Comparison of ENCODE assay signal across 13 cellular contexts in genomic region chr16:49464093-49464492, GRCh38.
DNase-seq lines count a peak whose midpoint lies in the region; ATAC-seq and TF ChIP-seq lines count a peak whose summit lies in the region.
"Had no signal": no experiment of that assay in that cellular context is flagged by ENCODE, and none has a peak within 500 bp of the region (broad histone marks: within the 10 kb centered on the region; RNA-seq: fewer than 3 reads in every experiment).

No MANE protein-coding gene starts in this region.

- no peak for TF ChIP-seq EP300 in upper lobe of left lung (IDR thresholded peaks at IDR 0.05)

- no peaks in the 10 kb centered on the region for H3K9me3 Mint-ChIP-seq in T-helper 1 cell treated with Interleukin-12 subunit alpha and Interleukin-12 subunit beta and Interleukin-4 antibody, amounts not matched to agents 30 μg/mL and 1 μg/mL, for 36 hours
- no peaks in the 10 kb centered on the region for H3K9me3 Mint-ChIP-seq in CD4-positive, alpha-beta memory T cell
- H3K9me3 Mint-ChIP-seq in activated CD8-positive, alpha-beta T cell treated with anti-CD3 and anti-CD28 coated beads for 36 hours, result no peaks in the 10 kb centered on the region
- no peaks in the 10 kb centered on the region for H3K9me3 Mint-ChIP-seq in naive thymus-derived CD4-positive, alpha-beta T cell

- no peak for TF ChIP-seq POLR2A in upper lobe of left lung (IDR thresholded peaks at IDR 0.05)

- no peak for ATAC-seq in activated CD8-positive, alpha-beta T cell treated with anti-CD3 and anti-CD28 coated beads for 36 hours
- ATAC-seq in naive thymus-derived CD4-positive, alpha-beta T cell, result no peak
- ATAC-seq in upper lobe of left lung (ENCODE audit: low FRiP score in 2 of 2), result no peak

- H3K4me1 ChIP-seq in CD4-positive, alpha-beta memory T cell (ENCODE audit: insufficient read depth, low read length), result peaks cover 29% of the 10 kb centered on the region
- peaks cover 27 to 49% of the 10 kb centered on the region in 2 donors for H3K4me1 ChIP-seq in naive thymus-derived CD4-positive, alpha-beta T cell (ENCODE audit: control insufficient read depth in 2 of 2, insufficient read depth in 2 of 2, low read length in 2 of 2)
- H3K4me1 ChIP-seq in upper lobe of left lung, result peaks cover 0 to 7% (median 3%) of the 10 kb centered on the region in 4 donors

- intact Hi-C loops in CD4-positive, alpha-beta memory T cell (cut with micrococcal nuclease), result no loop called here
- intact Hi-C loops in activated CD8-positive, alpha-beta T cell treated with anti-CD3 and anti-CD28 coated beads for 36 hours (cut with micrococcal nuclease), result no loop called here
- intact Hi-C loops in naive thymus-derived CD4-positive, alpha-beta T cell (cut with micrococcal nuclease), result loop anchor here in 1 of 2 donors (5.0 kb wide), 1 partner anchor 1083 kb away; the partner anchor contains the start of gene NKD1

- peaks cover 32% of the 10 kb centered on the region for H3K4me1 Mint-ChIP-seq in T-helper 1 cell treated with Interleukin-12 subunit alpha and Interleukin-12 subunit beta and Interleukin-4 antibody, amounts not matched to agents 30 μg/mL and 1 μg/mL, for 36 hours (ENCODE audit: low read depth)
- H3K4me1 Mint-ChIP-seq in CD4-positive, alpha-beta memory T cell, result peaks cover 24 to 54% (median 32%) of the 10 kb centered on the region in 4 donors
- H3K4me1 Mint-ChIP-seq in activated CD8-positive, alpha-beta T cell treated with anti-CD3 and anti-CD28 coated beads for 36 hours (ENCODE audit: low read depth), result peaks cover 36% of the 10 kb centered on the region
- peaks cover 12 to 74% (median 64%) of the 10 kb centered on the region in 7 donors for H3K4me1 Mint-ChIP-seq in naive thymus-derived CD4-positive, alpha-beta T cell

- CTCF ChIA-PET in CD4-positive, alpha-beta memory T cell (lab: Charles Lee; ENCODE audit: partially characterized antibody), result no interaction called here
- CTCF ChIA-PET in activated CD8-positive, alpha-beta T cell treated with anti-CD3 and anti-CD28 coated beads for 36 hours (lab: Charles Lee), result interaction anchor here (2.2 kb wide), 1 partner anchor 22 kb away, joined by 7 read pairs; no protein-coding TSS in a partner anchor
- CTCF ChIA-PET in naive thymus-derived CD4-positive, alpha-beta T cell (lab: Charles Lee), result interaction anchor here (0.7 kb wide), 1 partner anchor 28 kb away, joined by 4 read pairs; no protein-coding TSS in a partner anchor

- peaks cover 4% of the 10 kb centered on the region for H3K36me3 Mint-ChIP-seq in T-helper 1 cell treated with Interleukin-12 subunit alpha and Interleukin-12 subunit beta and Interleukin-4 antibody, amounts not matched to agents 30 μg/mL and 1 μg/mL, for 36 hours (ENCODE audit: low read depth)
- no peaks in the 10 kb centered on the region for H3K36me3 Mint-ChIP-seq in CD4-positive, alpha-beta memory T cell
- H3K36me3 Mint-ChIP-seq in activated CD8-positive, alpha-beta T cell treated with anti-CD3 and anti-CD28 coated beads for 36 hours (ENCODE audit: low read depth), result no peaks in the 10 kb centered on the region
- H3K36me3 Mint-ChIP-seq in naive thymus-derived CD4-positive, alpha-beta T cell, result peaks cover 0 to 5% (median 0%) of the 10 kb centered on the region in 5 donors

- H3K27me3 ChIP-seq in CD4-positive, alpha-beta memory T cell (ENCODE audit: insufficient read depth, low read length), result no peaks in the 10 kb centered on the region
- H3K27me3 ChIP-seq in naive thymus-derived CD4-positive, alpha-beta T cell (ENCODE audit: control insufficient read depth in 2 of 2, insufficient read depth in 2 of 2, low read length in 2 of 2), result no peaks in the 10 kb centered on the region
- no peaks in the 10 kb centered on the region for H3K27me3 ChIP-seq in upper lobe of left lung
- H3K27me3 ChIP-seq: MG63 had no signal

- POLR2A ChIA-PET in CD4-positive, alpha-beta memory T cell (lab: Charles Lee; ENCODE audit: partially characterized antibody), result interaction anchor here (0.7 kb wide), 1 partner anchor 8 kb away, joined by 5 read pairs; no protein-coding TSS in a partner anchor
- POLR2A ChIA-PET in activated CD8-positive, alpha-beta T cell treated with anti-CD3 and anti-CD28 coated beads for 36 hours (lab: Charles Lee), result no interaction called here
- POLR2A ChIA-PET in naive thymus-derived CD4-positive, alpha-beta T cell (lab: Charles Lee), result no interaction called here

- DNase-seq in T-helper 1 cell (no peak), kidney glomerular epithelial cell (lab: John Stamatoyannopoulos, UW) (no peak), germinal center (ENCODE audit: low spot score) (no peak), upper lobe of left lung (no peak)
- DNase-seq in CD4-positive, alpha-beta memory T cell, result no peak
- DNase-seq in activated CD8-positive, alpha-beta T cell treated with anti-CD3 and anti-CD28 coated beads for 36 hours, result no peak
- DNase-seq in naive thymus-derived CD4-positive, alpha-beta T cell, result no peak
- DNase-seq: aorta, MG63, NCI-H2107, NCI-H82 had no signal

- no peak overlapping the region for H3K27ac ChIP-seq in CD4-positive, alpha-beta memory T cell (ENCODE audit: low read depth, low read length)
- H3K27ac ChIP-seq in naive thymus-derived CD4-positive, alpha-beta T cell (ENCODE audit: low read depth, low read length), result peak overlapping the region; percentile 70
- no peak overlapping the region for H3K27ac ChIP-seq in upper lobe of left lung

- peak overlapping the region; percentile 61 for H3K4me3 Mint-ChIP-seq in T-helper 1 cell treated with Interleukin-12 subunit alpha and Interleukin-12 subunit beta and Interleukin-4 antibody, amounts not matched to agents 30 μg/mL and 1 μg/mL, for 36 hours
- peak overlapping the region; percentile 39 to 80 (median 72) for H3K4me3 Mint-ChIP-seq in CD4-positive, alpha-beta memory T cell
- no peak overlapping the region for H3K4me3 Mint-ChIP-seq in activated CD8-positive, alpha-beta T cell treated with anti-CD3 and anti-CD28 coated beads for 36 hours
- H3K4me3 Mint-ChIP-seq in naive thymus-derived CD4-positive, alpha-beta T cell, result peak overlapping the region; percentile 64 to 90 (median 79)

- no peaks in the 10 kb centered on the region for H3K9me3 ChIP-seq in CD4-positive, alpha-beta memory T cell (ENCODE audit: control insufficient read depth in 1 of 2, low read length in 2 of 2)
- H3K9me3 ChIP-seq in naive thymus-derived CD4-positive, alpha-beta T cell (ENCODE audit: control insufficient read depth in 2 of 3, low read length in 3 of 3), result no peaks in the 10 kb centered on the region
- no peaks in the 10 kb centered on the region for H3K9me3 ChIP-seq in upper lobe of left lung
- H3K9me3 ChIP-seq: MG63 had no signal

- peaks cover 19% of the 10 kb centered on the region for H3K27me3 Mint-ChIP-seq in T-helper 1 cell treated with Interleukin-12 subunit alpha and Interleukin-12 subunit beta and Interleukin-4 antibody, amounts not matched to agents 30 μg/mL and 1 μg/mL, for 36 hours (ENCODE audit: low read depth)
- no peaks in the 10 kb centered on the region for H3K27me3 Mint-ChIP-seq in CD4-positive, alpha-beta memory T cell
- no peaks in the 10 kb centered on the region for H3K27me3 Mint-ChIP-seq in activated CD8-positive, alpha-beta T cell treated with anti-CD3 and anti-CD28 coated beads for 36 hours
- H3K27me3 Mint-ChIP-seq in naive thymus-derived CD4-positive, alpha-beta T cell, result peaks cover 0 to 17% (median 0%) of the 10 kb centered on the region in 5 donors

- no peaks in the 10 kb centered on the region for H3K36me3 ChIP-seq in CD4-positive, alpha-beta memory T cell (ENCODE audit: insufficient read depth, low read length)
- H3K36me3 ChIP-seq in naive thymus-derived CD4-positive, alpha-beta T cell (ENCODE audit: control insufficient read depth in 2 of 3, insufficient read depth in 3 of 3, low read length in 3 of 3), result no peaks in the 10 kb centered on the region
- H3K36me3 ChIP-seq in upper lobe of left lung, result no peaks in the 10 kb centered on the region
- H3K36me3 ChIP-seq: MG63 had no signal

- no peak for TF ChIP-seq CTCF in activated CD8-positive, alpha-beta T cell treated with anti-CD3 and anti-CD28 coated beads for 36 hours (IDR thresholded peaks at IDR 0.05)
- TF ChIP-seq CTCF in upper lobe of left lung (IDR thresholded peaks at IDR 0.05), result no peak

- H3K4me3 ChIP-seq in CD4-positive, alpha-beta memory T cell (ENCODE audit: low read length in 2 of 2), result no peak overlapping the region
- H3K4me3 ChIP-seq in naive thymus-derived CD4-positive, alpha-beta T cell (ENCODE audit: low read length), result no peak overlapping the region
- no peak overlapping the region for H3K4me3 ChIP-seq in upper lobe of left lung
- H3K4me3 ChIP-seq: MG63, skin epidermis had no signal

- H3K27ac Mint-ChIP-seq in T-helper 1 cell treated with Interleukin-12 subunit alpha and Interleukin-12 subunit beta and Interleukin-4 antibody, amounts not matched to agents 30 μg/mL and 1 μg/mL, for 36 hours, result peak overlapping the region; percentile 80
- peak overlapping the region; percentile 74 to 98 (median 93) for H3K27ac Mint-ChIP-seq in CD4-positive, alpha-beta memory T cell
- peak overlapping the region; percentile 76 for H3K27ac Mint-ChIP-seq in activated CD8-positive, alpha-beta T cell treated with anti-CD3 and anti-CD28 coated beads for 36 hours
- peak overlapping the region; percentile 77 to 99 (median 95) for H3K27ac Mint-ChIP-seq in naive thymus-derived CD4-positive, alpha-beta T cell

- WGBS in upper lobe of left lung, 2 donors, result 86 to 87% methylated on average over 2 of the region's 2 CpGs
